In genomic region chr4:98261291-98262271, GRCh38 we compare ENCODE assay signal across 1 cellular context.
TF ChIP-seq lines count a peak whose summit lies in the region.

TSS of gene RAP1GDS1 (plus strand) at chr4:98261384. CDS start at chr4:98261566, 182 bp downstream.

TF ChIP-seq in HepG2, 621 proteins besides CTCF, POLR2A, EP300 and RAD21 (continued from another document and continues in another):
- peak; percentile 2; the same call in 1 of the 2 replicates for TF ChIP-seq ZNF687 (CRISPR knock-in tag; IDR thresholded peaks at IDR 0.05)
- 0 out of 2 replicates have a peak, but pooled peaks have one; percentile 32 for TF ChIP-seq PAX8 (CRISPR knock-in tag; IDR thresholded peaks at IDR 0.05; ENCODE audit: borderline replicate concordance)
- TF ChIP-seq RCOR2 (CRISPR knock-in tag; IDR thresholded peaks at IDR 0.05) = no peak
- no peak; the same call in 1 of the 2 replicates for TF ChIP-seq AHR (CRISPR knock-in tag; IDR thresholded peaks at IDR 0.05)
- no peak for TF ChIP-seq ZFP37 (CRISPR knock-in tag; IDR thresholded peaks at IDR 0.05; ENCODE audit: borderline replicate concordance)
- TF ChIP-seq MXD4 (CRISPR knock-in tag; IDR thresholded peaks at IDR 0.05) = 0 out of 2 replicates have a peak, but pooled peaks have one; percentile 10
- TF ChIP-seq TBX2 (CRISPR knock-in tag; IDR thresholded peaks at IDR 0.05; ENCODE audit: borderline replicate concordance) = 0 out of 2 replicates have a peak, but pooled peaks have one; percentile 19
- TF ChIP-seq MEIS1 (CRISPR knock-in tag; IDR thresholded peaks at IDR 0.05; ENCODE audit: borderline replicate concordance) = peak; percentile 25; the same call in 1 of the 2 replicates
- no peak for TF ChIP-seq SMAD3 (CRISPR knock-in tag; IDR thresholded peaks at IDR 0.05)
- 0 out of 2 replicates have a peak, but pooled peaks have one; percentile 83 for TF ChIP-seq FOXO4 (CRISPR knock-in tag; conservative IDR thresholded peaks at IDR 0.05)
- no peak for TF ChIP-seq CREB1 (IDR thresholded peaks at IDR 0.05)
- no peak for TF ChIP-seq CREB1 (CRISPR knock-in tag; IDR thresholded peaks at IDR 0.05)
- no peak for TF ChIP-seq GZF1 (CRISPR knock-in tag; IDR thresholded peaks at IDR 0.05)
- TF ChIP-seq MAZ (IDR thresholded peaks at IDR 0.05; ENCODE audit: borderline replicate concordance, low read depth, low read length) = no peak
- TF ChIP-seq MAZ (CRISPR knock-in tag; IDR thresholded peaks at IDR 0.05; ENCODE audit: low read depth) = peak; percentile 48
- no peak for TF ChIP-seq NFIC (IDR thresholded peaks at IDR 0.05; ENCODE audit: low read length)
- 0 out of 2 replicates have a peak, but pooled peaks have one; percentile 3 for TF ChIP-seq ZNF770 (CRISPR knock-in tag; IDR thresholded peaks at IDR 0.05)
- no peak for TF ChIP-seq NPAS2 (CRISPR knock-in tag; IDR thresholded peaks at IDR 0.05; ENCODE audit: borderline replicate concordance)
- no peak for TF ChIP-seq CCAR2 (optimal IDR thresholded peaks at IDR 0.05; ENCODE audit: low read depth, low read length)
- peak; percentile 45; the same call in 1 of the 2 replicates for TF ChIP-seq TFAP4 (IDR thresholded peaks at IDR 0.05; ENCODE audit: borderline replicate concordance, low read depth)
- TF ChIP-seq AHDC1 (CRISPR knock-in tag; IDR thresholded peaks at IDR 0.05; ENCODE audit: borderline replicate concordance) = 0 out of 2 replicates have a peak, but pooled peaks have one; percentile 17
- no peak for TF ChIP-seq HMG20A (CRISPR knock-in tag; IDR thresholded peaks at IDR 0.05; ENCODE audit: borderline replicate concordance)
- peak; percentile 42; the same call in 1 of the 2 replicates for TF ChIP-seq ZNF274 (CRISPR knock-in tag; IDR thresholded peaks at IDR 0.05)
- TF ChIP-seq ZMAT3 (CRISPR knock-in tag; conservative IDR thresholded peaks at IDR 0.05) = 0 out of 2 replicates have a peak, but pooled peaks have one; percentile 7
- no peak for TF ChIP-seq TCF12 (IDR thresholded peaks at IDR 0.05)
- no peak for TF ChIP-seq TCF12 (CRISPR knock-in tag; IDR thresholded peaks at IDR 0.05)
- 0 out of 2 replicates have a peak, but pooled peaks have one; percentile 22 for TF ChIP-seq YEATS4 (CRISPR knock-in tag; IDR thresholded peaks at IDR 0.05; ENCODE audit: borderline replicate concordance)
- TF ChIP-seq CHCHD3 (CRISPR knock-in tag; IDR thresholded peaks at IDR 0.05) = no peak
- TF ChIP-seq NCOA1 (CRISPR knock-in tag; IDR thresholded peaks at IDR 0.05) = 0 out of 2 replicates have a peak, but pooled peaks have one; percentile 27
- TF ChIP-seq SALL1 (CRISPR knock-in tag; IDR thresholded peaks at IDR 0.05) = peak; percentile 27; the same call in 1 of the 2 replicates
- TF ChIP-seq SRSF1 (optimal IDR thresholded peaks at IDR 0.05; ENCODE audit: low read depth, low read length) = peak; percentile 27
- peak; percentile 69; the same call in 1 of the 2 replicates for TF ChIP-seq ARID4A (CRISPR knock-in tag; IDR thresholded peaks at IDR 0.05; ENCODE audit: borderline replicate concordance)
- TF ChIP-seq ZNF362 (CRISPR knock-in tag; IDR thresholded peaks at IDR 0.05; ENCODE audit: borderline replicate concordance) = peak; percentile 37; the same call in 1 of the 2 replicates
- TF ChIP-seq ZNF574 (CRISPR knock-in tag; IDR thresholded peaks at IDR 0.05) = peak; percentile 17; the same call in 1 of the 2 replicates
